Comparison of ENCODE assay signal across 2 cellular contexts in the genomic region with DNA sequence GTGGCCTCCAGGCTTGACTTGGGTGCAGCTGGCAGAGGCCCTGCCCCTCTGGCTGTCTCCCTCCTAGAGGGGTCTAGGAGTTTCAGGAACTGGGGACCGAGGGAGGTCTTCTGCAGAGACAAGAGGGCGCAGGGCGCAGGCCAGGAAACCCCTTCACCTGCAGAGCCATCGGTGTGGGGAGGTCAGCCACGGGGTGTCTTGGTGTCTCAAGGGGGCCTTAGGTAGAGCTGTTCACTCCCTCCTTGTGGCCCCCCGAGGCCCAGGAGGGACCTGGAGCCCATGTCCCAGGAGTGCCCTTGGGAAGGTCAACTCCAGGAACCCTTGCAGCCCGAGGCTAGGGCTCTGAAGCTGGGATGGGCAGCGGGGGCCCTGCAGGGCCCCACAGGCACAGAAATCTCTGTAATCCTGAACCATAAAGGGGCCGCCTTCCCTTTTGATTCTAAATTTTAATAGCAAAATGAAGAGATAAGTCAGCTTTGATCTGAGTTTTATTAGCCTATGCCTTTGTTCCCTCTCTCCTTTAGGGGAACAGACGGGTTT.
TF ChIP-seq lines count a peak whose summit lies in the region.

No MANE protein-coding gene starts in this region.

TF ChIP-seq in SK-N-SH, 30 proteins besides CTCF, POLR2A, EP300 and RAD21:
- TF ChIP-seq, protein P1, sequence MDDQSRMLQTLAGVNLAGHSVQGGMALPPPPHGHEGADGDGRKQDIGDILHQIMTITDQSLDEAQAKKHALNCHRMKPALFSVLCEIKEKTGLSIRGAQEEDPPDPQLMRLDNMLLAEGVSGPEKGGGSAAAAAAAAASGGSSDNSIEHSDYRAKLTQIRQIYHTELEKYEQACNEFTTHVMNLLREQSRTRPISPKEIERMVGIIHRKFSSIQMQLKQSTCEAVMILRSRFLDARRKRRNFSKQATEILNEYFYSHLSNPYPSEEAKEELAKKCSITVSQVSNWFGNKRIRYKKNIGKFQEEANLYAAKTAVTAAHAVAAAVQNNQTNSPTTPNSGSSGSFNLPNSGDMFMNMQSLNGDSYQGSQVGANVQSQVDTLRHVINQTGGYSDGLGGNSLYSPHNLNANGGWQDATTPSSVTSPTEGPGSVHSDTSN (IDR thresholded peaks at IDR 0.05): no peak
- no peak for TF ChIP-seq EZH2phosphoT487 (IDR thresholded peaks at IDR 0.05; ENCODE audit: borderline replicate concordance, low read depth)
- TF ChIP-seq, protein P2, sequence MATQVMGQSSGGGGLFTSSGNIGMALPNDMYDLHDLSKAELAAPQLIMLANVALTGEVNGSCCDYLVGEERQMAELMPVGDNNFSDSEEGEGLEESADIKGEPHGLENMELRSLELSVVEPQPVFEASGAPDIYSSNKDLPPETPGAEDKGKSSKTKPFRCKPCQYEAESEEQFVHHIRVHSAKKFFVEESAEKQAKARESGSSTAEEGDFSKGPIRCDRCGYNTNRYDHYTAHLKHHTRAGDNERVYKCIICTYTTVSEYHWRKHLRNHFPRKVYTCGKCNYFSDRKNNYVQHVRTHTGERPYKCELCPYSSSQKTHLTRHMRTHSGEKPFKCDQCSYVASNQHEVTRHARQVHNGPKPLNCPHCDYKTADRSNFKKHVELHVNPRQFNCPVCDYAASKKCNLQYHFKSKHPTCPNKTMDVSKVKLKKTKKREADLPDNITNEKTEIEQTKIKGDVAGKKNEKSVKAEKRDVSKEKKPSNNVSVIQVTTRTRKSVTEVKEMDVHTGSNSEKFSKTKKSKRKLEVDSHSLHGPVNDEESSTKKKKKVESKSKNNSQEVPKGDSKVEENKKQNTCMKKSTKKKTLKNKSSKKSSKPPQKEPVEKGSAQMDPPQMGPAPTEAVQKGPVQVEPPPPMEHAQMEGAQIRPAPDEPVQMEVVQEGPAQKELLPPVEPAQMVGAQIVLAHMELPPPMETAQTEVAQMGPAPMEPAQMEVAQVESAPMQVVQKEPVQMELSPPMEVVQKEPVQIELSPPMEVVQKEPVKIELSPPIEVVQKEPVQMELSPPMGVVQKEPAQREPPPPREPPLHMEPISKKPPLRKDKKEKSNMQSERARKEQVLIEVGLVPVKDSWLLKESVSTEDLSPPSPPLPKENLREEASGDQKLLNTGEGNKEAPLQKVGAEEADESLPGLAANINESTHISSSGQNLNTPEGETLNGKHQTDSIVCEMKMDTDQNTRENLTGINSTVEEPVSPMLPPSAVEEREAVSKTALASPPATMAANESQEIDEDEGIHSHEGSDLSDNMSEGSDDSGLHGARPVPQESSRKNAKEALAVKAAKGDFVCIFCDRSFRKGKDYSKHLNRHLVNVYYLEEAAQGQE (IDR thresholded peaks at IDR 0.05; ENCODE audit: low read depth, low read length): no peak
- TF ChIP-seq MXI1 (IDR thresholded peaks at IDR 0.05; ENCODE audit: low read depth, low read length): no peak
- TF ChIP-seq, protein P3, sequence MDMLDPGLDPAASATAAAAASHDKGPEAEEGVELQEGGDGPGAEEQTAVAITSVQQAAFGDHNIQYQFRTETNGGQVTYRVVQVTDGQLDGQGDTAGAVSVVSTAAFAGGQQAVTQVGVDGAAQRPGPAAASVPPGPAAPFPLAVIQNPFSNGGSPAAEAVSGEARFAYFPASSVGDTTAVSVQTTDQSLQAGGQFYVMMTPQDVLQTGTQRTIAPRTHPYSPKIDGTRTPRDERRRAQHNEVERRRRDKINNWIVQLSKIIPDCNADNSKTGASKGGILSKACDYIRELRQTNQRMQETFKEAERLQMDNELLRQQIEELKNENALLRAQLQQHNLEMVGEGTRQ (IDR thresholded peaks at IDR 0.05; ENCODE audit: borderline replicate concordance, low read depth, low read length): no peak

TF ChIP-seq in SK-N-SH treated with all-trans-retinoic acid at 6 μM for 48 hours, 23 proteins besides CTCF, POLR2A, EP300 and RAD21 (continued from another document):
- TF ChIP-seq, protein P4, sequence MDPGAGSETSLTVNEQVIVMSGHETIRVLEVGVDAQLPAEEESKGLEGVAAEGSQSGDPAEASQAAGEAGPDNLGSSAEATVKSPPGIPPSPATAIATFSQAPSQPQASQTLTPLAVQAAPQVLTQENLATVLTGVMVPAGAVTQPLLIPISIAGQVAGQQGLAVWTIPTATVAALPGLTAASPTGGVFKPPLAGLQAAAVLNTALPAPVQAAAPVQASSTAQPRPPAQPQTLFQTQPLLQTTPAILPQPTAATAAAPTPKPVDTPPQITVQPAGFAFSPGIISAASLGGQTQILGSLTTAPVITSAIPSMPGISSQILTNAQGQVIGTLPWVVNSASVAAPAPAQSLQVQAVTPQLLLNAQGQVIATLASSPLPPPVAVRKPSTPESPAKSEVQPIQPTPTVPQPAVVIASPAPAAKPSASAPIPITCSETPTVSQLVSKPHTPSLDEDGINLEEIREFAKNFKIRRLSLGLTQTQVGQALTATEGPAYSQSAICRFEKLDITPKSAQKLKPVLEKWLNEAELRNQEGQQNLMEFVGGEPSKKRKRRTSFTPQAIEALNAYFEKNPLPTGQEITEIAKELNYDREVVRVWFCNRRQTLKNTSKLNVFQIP (CRISPR knock-in tag; IDR thresholded peaks at IDR 0.05; ENCODE audit: borderline replicate concordance, low read depth): no peak
- TF ChIP-seq ZNF70 (CRISPR knock-in tag; IDR thresholded peaks at IDR 0.05) (no peak), ZFP30 (CRISPR knock-in tag; IDR thresholded peaks at IDR 0.05) (no peak)
